ENCODE assay signal across 10 cellular contexts in the genomic region with DNA sequence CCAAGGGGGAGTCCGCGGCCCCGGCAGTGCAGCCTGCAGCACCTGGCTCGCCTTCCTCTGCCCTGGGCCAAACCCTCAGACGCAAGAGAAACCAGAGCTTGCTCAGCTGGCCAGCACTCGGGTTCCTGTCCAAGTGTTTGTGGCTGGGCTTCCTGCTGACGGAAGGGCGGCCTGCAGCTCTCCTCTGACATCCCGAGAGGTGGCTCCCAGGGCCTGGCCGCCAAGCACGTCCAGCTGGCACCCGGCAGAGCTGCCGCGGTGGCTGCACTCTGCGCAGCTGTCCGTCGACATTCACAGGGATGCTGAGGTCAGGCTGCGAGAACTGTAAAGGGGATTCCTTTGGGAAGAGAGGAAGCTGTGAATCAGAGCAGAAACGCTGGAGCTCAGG.
DNase-seq lines count a peak whose midpoint lies in the region; ATAC-seq and TF ChIP-seq lines count a peak whose summit lies in the region.
"Had no signal": no experiment of that assay in that cellular context is flagged by ENCODE, and none has a peak within 500 bp of the region (broad histone marks: within the 10 kb centered on the region; RNA-seq: fewer than 3 reads in every experiment).

No MANE protein-coding gene starts in this region.

- H3K9ac ChIP-seq in fibroblast of lung (ENCODE audit: insufficient read depth, low read length), result no peak overlapping the region

- peak; percentile 63 for ATAC-seq in Panc1
- ATAC-seq in omental fat pad (ENCODE audit: low FRiP score), result peak; percentile 66
- no peak for ATAC-seq in HG02885 (IDR thresholded peaks at IDR 0.05; ENCODE audit: poor library complexity, unreplicated experiment)
- no peak for ATAC-seq in activated naive CD4-positive, alpha-beta T cell treated with anti-CD3 and anti-CD28 coated beads, Interleukin-2, amount 50 U/mL, for 72 hours

- no peaks in the 10 kb centered on the region for H3K27me3 ChIP-seq in Panc1 (ENCODE audit: control insufficient read depth, insufficient read depth, low read length)
- no peaks in the 10 kb centered on the region for H3K27me3 ChIP-seq in fibroblast of lung (ENCODE audit: control insufficient read depth, insufficient read depth, low read length)

- intact Hi-C loops in Panc1 (cut with micrococcal nuclease; ENCODE audit: unreplicated experiment), result no loop called here

- no peaks in the 10 kb centered on the region for H3K9me3 ChIP-seq in Panc1 (ENCODE audit: control insufficient read depth, insufficient read depth, low read depth, low read length)
- H3K9me3 ChIP-seq in fibroblast of lung (ENCODE audit: control insufficient read depth, insufficient read depth, low read depth, low read length), result no peaks in the 10 kb centered on the region

- no peaks in the 10 kb centered on the region for H3K79me2 ChIP-seq in fibroblast of lung (ENCODE audit: control insufficient read depth, insufficient read depth, low read length)

- no peaks in the 10 kb centered on the region for H3K9me3 Mint-ChIP-seq in activated naive CD4-positive, alpha-beta T cell treated with anti-CD3 and anti-CD28 coated beads, Interleukin-2, amount 50 U/mL, for 72 hours
- H3K9me3 Mint-ChIP-seq: memory B cell had no signal

- CTCF ChIA-PET in Panc1 (lab: Charles Lee), result interaction anchor here (1.0 kb wide), 1 partner anchor 51 kb away, joined by 3 read pairs; no protein-coding TSS in a partner anchor

- H3K36me3 ChIP-seq in Panc1 (ENCODE audit: control insufficient read depth, insufficient read depth, low read length) (no peaks in the 10 kb centered on the region), fibroblast of lung (ENCODE audit: control insufficient read depth, insufficient read depth, low read length) (no peaks in the 10 kb centered on the region)

- H3K36me3 Mint-ChIP-seq in activated naive CD4-positive, alpha-beta T cell treated with anti-CD3 and anti-CD28 coated beads, Interleukin-2, amount 50 U/mL, for 72 hours, result no peaks in the 10 kb centered on the region
- H3K36me3 Mint-ChIP-seq: memory B cell had no signal

- peak overlapping the region in 1 of 2 donors; percentile 60 for H3K27ac Mint-ChIP-seq in activated naive CD4-positive, alpha-beta T cell treated with anti-CD3 and anti-CD28 coated beads, Interleukin-2, amount 50 U/mL, for 72 hours
- H3K27ac Mint-ChIP-seq: memory B cell had no signal

- in situ Hi-C loops in Panc1 (cut with HindIII; ENCODE audit: low pct_unique_long_range_greater_than_20kb, low sequenced_read_pairs), result no loop called here

- BruUV-seq in Panc1 (replicated peaks; lab: Mats Ljungman, UMichigan), result no TSS peak

- H3K4me1 ChIP-seq in Panc1 (ENCODE audit: control insufficient read depth, insufficient read depth, low read length) (peaks cover 11% of the 10 kb centered on the region), fibroblast of lung (ENCODE audit: control insufficient read depth, extremely low read depth, insufficient read depth, low read length) (peaks cover 8% of the 10 kb centered on the region)

- H4K20me1 ChIP-seq in fibroblast of lung (ENCODE audit: control insufficient read depth, extremely low read depth, insufficient read depth, low read length), result no peaks in the 10 kb centered on the region

- POLR2A ChIA-PET in Panc1 (lab: Charles Lee), result no interaction called here

- H3K4me3 ChIP-seq in Panc1 (ENCODE audit: low read depth in 2 of 2, low read length in 2 of 2), result no peak overlapping the region
- peak overlapping the region in 1 of 4 experiments; percentile 14 for H3K4me3 ChIP-seq in fibroblast of lung (replicated peaks in 1 of 4; ENCODE audit: control extremely low read depth in 1 of 4, insufficient read depth in 1 of 4, low read depth in 3 of 4, low read length in 4 of 4)
- H3K4me3 ChIP-seq: SK-N-MC had no signal

- H3K27ac ChIP-seq in Panc1 (ENCODE audit: low read length) (no peak overlapping the region), fibroblast of lung (ENCODE audit: insufficient read depth, low read length) (peak overlapping the region; percentile 19)
- H3K27ac ChIP-seq: SK-N-MC had no signal

- peak; percentile 58 for DNase-seq in COLO668 (lab: John Stamatoyannopoulos, UW; ENCODE audit: unreplicated experiment)
- DNase-seq in Panc1 (ENCODE audit: low read depth, low spot score), result no peak
- peak; percentile 98 to 99 for DNase-seq in fibroblast of lung (ENCODE audit: low read depth in 2 of 2)
- no peak for DNase-seq in omental fat pad (ENCODE audit: low spot score)
- DNase-seq in OCI-M2 (lab: John Stamatoyannopoulos, UW; ENCODE audit: unreplicated experiment), result no peak
- DNase-seq in RKO (ENCODE audit: low spot score), result no peak
- DNase-seq in activated naive CD4-positive, alpha-beta T cell treated with anti-CD3 and anti-CD28 coated beads, Interleukin-2, amount 50 U/mL, for 72 hours (ENCODE audit: low spot score in 2 of 2), result no peak

- peak overlapping the region; percentile 79 for H3K4me2 ChIP-seq in fibroblast of lung (ENCODE audit: extremely low read depth, insufficient read depth, low read length)

- H2AFZ ChIP-seq in fibroblast of lung (ENCODE audit: low read length), result peak overlapping the region; percentile 14

- TF ChIP-seq CTCF in Panc1 (IDR thresholded peaks at IDR 0.05) (no peak), fibroblast of lung (conservative IDR thresholded peaks at IDR 0.05 in 1 of 2, IDR thresholded peaks at IDR 0.05 in 1 of 2; ENCODE audit: low read depth in 1 of 2, low read length in 2 of 2) (no peak), omental fat pad (IDR thresholded peaks at IDR 0.05) (no peak)

Comparison
In these comparisons a context has a peak if more than half of its experiments do, and no peak if none do; other contexts are left out.
1. DNase-seq: peak in COLO668 (single experiment) and fibroblast of lung (2 of 2); none in Panc1 (single experiment), omental fat pad (single experiment), OCI-M2 (single experiment), RKO (single experiment) and activated naive CD4-positive, alpha-beta T cell treated with anti-CD3 and anti-CD28 coated beads, Interleukin-2, amount 50 U/mL, for 72 hours (0 of 2).
2. ATAC-seq: peak in Panc1 (single experiment) and omental fat pad (single experiment); none in HG02885 (single experiment) and activated naive CD4-positive, alpha-beta T cell treated with anti-CD3 and anti-CD28 coated beads, Interleukin-2, amount 50 U/mL, for 72 hours (0 of 2).